9 cellular contexts compared by ENCODE assay signal in the genomic region with DNA sequence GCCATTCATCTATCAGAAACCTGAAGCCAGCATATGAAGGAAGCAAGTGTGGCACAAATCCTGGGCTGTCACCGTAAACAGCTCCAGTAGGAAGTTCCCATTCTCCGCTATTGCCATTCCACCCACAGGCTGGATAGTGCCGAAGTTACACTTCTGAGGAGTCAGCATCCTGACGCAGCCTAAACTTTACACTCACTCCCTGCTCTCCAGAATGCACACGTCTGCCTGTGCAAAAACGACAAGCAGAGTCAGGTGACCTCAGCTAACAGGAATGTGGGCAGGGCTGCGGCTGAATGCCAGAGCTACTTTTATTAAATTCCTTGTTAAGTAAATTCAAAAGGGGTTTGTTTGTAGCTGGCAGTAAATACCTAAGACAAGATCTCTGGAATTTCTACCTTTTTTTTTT. TPM values are rescaled to one million over a fixed set of nuclear protein-coding genes. Genes with fewer than 3 reads are reported as not detected.
DNase-seq lines count a peak whose midpoint lies in the region; ATAC-seq and TF ChIP-seq lines count a peak whose summit lies in the region.
"Had no signal": no experiment of that assay in that cellular context is flagged by ENCODE, and none has a peak within 500 bp of the region (broad histone marks: within the 10 kb centered on the region; RNA-seq: fewer than 3 reads in every experiment).

No MANE protein-coding gene starts in this region.

- no peak for TF ChIP-seq CTCF in upper lobe of right lung (IDR thresholded peaks at IDR 0.05)

- H3K27me3 ChIP-seq in upper lobe of right lung, result no peaks in the 10 kb centered on the region
- H3K27me3 ChIP-seq: BLaER1 had no signal

- H3K4me3 ChIP-seq in upper lobe of right lung, result peak overlapping the region; percentile 21
- H3K4me3 ChIP-seq: BLaER1 had no signal

- intact Hi-C loops in upper lobe of right lung (cut with DNase I), result no loop called here

- peak overlapping the region; percentile 66 for H3K27ac ChIP-seq in upper lobe of right lung
- H3K27ac ChIP-seq: BLaER1 had no signal

- no peaks in the 10 kb centered on the region for H3K9me3 ChIP-seq in upper lobe of right lung
- H3K9me3 ChIP-seq: BLaER1 had no signal

- peak; percentile 94 for ATAC-seq in upper lobe of right lung
- ATAC-seq in GM18909 (IDR thresholded peaks at IDR 0.05; ENCODE audit: poor library complexity, unreplicated experiment), result no peak

- peaks cover 4% of the 10 kb centered on the region for H3K4me1 ChIP-seq in upper lobe of right lung
- H3K4me1 ChIP-seq: BLaER1 had no signal

- peaks cover 35% of the 10 kb centered on the region for H3K36me3 ChIP-seq in upper lobe of right lung

- DNase-seq in SIG-M5 treated with dmso at 0.1 percent for 504 hours (lab: John Stamatoyannopoulos, UW; ENCODE audit: unreplicated experiment) (peak; percentile 51), SIG-M5 (lab: John Stamatoyannopoulos, UW) (no peak), astrocyte of the hippocampus (ENCODE audit: low read depth, low spot score) (peak; percentile 96), islet precursor cell (peak; percentile 98), upper lobe of right lung (peak; percentile 80), DMS 273 (lab: John Stamatoyannopoulos, UW; ENCODE audit: unreplicated experiment) (no peak), DMS153 (lab: John Stamatoyannopoulos, UW) (no peak)

RNA-seq across cellular contexts. Expression of a gene that starts 33.7 kb away (rescaled TPM):
- 22.3 TPM for total RNA-seq in upper lobe of right lung

RNA-seq across cellular contexts. Expression of a gene that starts 46.1 kb away (rescaled TPM):
- 16.4 TPM for total RNA-seq in upper lobe of right lung

Comparison
In these comparisons a context has a peak if more than half of its experiments do, and no peak if none do; other contexts are left out.
1. DNase-seq: peak in SIG-M5 treated with dmso at 0.1 percent for 504 hours (single experiment), astrocyte of the hippocampus (single experiment), islet precursor cell (single experiment) and upper lobe of right lung (single experiment); none in SIG-M5 (single experiment), DMS 273 (single experiment) and DMS153 (single experiment).